Comparison of ENCODE assay signal across 23 cellular contexts in the genomic region with DNA sequence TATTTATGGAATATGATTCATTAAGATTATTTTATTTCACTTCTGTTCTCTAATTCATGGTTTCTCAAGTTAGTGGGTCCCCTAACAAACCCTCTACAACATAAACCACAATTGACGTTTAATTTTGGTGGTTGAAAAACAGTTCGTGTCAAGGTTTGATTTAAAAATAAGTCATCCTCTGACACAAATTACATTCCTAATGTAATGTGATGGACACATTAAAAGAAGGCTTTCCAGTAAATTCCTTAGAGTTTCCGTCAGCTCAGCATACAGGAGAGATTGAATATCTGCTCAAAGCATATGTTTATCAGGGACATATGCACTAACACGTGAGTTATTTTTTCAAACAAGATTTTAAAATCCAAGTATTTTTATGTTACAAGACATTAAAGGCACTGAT.
A peak's percentile ranks its signal among the peaks of the same experiment; 100 is the strongest.
DNase-seq lines count a peak whose midpoint lies in the region; ATAC-seq and TF ChIP-seq lines count a peak whose summit lies in the region.
"Had no signal": no experiment of that assay in that cellular context is flagged by ENCODE, and none has a peak within 500 bp of the region (broad histone marks: within the 10 kb centered on the region; RNA-seq: fewer than 3 reads in every experiment).

No MANE protein-coding gene starts in this region.

- ATAC-seq in upper lobe of left lung (ENCODE audit: low FRiP score in 2 of 2): no peak
- ATAC-seq: GM12878 had no signal

- H3K4me3 ChIP-seq in adipocyte (ENCODE audit: low read length) (no peak overlapping the region), upper lobe of left lung (no peak overlapping the region)
- H3K4me3 ChIP-seq: BLaER1, GM12878 had no signal

- H3K9me3 Mint-ChIP-seq in mesothelial cell of epicardium: peaks cover 17% of the 10 kb centered on the region

- no peak overlapping the region for H3K4me3 Mint-ChIP-seq in mesothelial cell of epicardium
- H3K4me3 Mint-ChIP-seq: CD14-positive monocyte; CD4-positive, alpha-beta memory T cell; CD4-positive, CD25-positive, alpha-beta regulatory T cell; CD8-positive, alpha-beta memory T cell had no signal

- H3K27ac Mint-ChIP-seq in mesothelial cell of epicardium: peak overlapping the region; percentile 48
- H3K27ac Mint-ChIP-seq: CD14-positive monocyte; CD4-positive, alpha-beta memory T cell; CD4-positive, CD25-positive, alpha-beta regulatory T cell; CD8-positive, alpha-beta memory T cell had no signal

- H3K4me1 Mint-ChIP-seq in mesothelial cell of epicardium: peaks cover 11% of the 10 kb centered on the region
- H3K4me1 Mint-ChIP-seq: CD14-positive monocyte; CD4-positive, alpha-beta memory T cell; CD4-positive, CD25-positive, alpha-beta regulatory T cell; CD8-positive, alpha-beta memory T cell had no signal

- TF ChIP-seq EP300 in upper lobe of left lung (IDR thresholded peaks at IDR 0.05): no peak

- H3K4me1 ChIP-seq in adipocyte (ENCODE audit: control insufficient read depth, insufficient read depth, low read length): no peaks in the 10 kb centered on the region
- H3K4me1 ChIP-seq in upper lobe of left lung: no peaks in the 10 kb centered on the region
- H3K4me1 ChIP-seq: BE2C, BLaER1 had no signal

- H3K9me3 ChIP-seq in adipocyte (ENCODE audit: control insufficient read depth, low read length) (peaks cover 8% of the 10 kb centered on the region), upper lobe of left lung (peaks cover 0 to 6% (median 0%) of the 10 kb centered on the region in 4 donors)
- H3K9me3 ChIP-seq: BE2C, BLaER1 had no signal

- peak; percentile 15 for DNase-seq in adipocyte (ENCODE audit: low read depth)
- DNase-seq in mesothelial cell of epicardium (ENCODE audit: low spot score in 2 of 2, unreplicated experiment in 2 of 2): no peak
- no peak for DNase-seq in GM10248 (ENCODE audit: extremely low spot score)
- no peak for DNase-seq in NCI-H69 (lab: John Stamatoyannopoulos, UW)
- DNase-seq in upper lobe of left lung: no peak
- DNase-seq: 8988T; ACHN; BE2C; C1 segment of cervical spinal cord; CD4-positive, alpha-beta memory T cell; CD4-positive, CD25-positive, alpha-beta regulatory T cell; CD8-positive, alpha-beta memory T cell; COR-L47; DMS 273 treated with DMSO at 0.1 percent for 48 hours; DMS153; DMS53; DMS79; DND-41; EL; GDM1 had no signal

- no peaks in the 10 kb centered on the region for H3K27me3 Mint-ChIP-seq in mesothelial cell of epicardium (ENCODE audit: low read depth)
- H3K27me3 Mint-ChIP-seq: CD4-positive, alpha-beta memory T cell; CD4-positive, CD25-positive, alpha-beta regulatory T cell; CD8-positive, alpha-beta memory T cell had no signal

- TF ChIP-seq POLR2A in upper lobe of left lung (IDR thresholded peaks at IDR 0.05): no peak

- POLR2A ChIA-PET in GM10248 (lab: Yijun Ruan, JAX): no interaction called here

- 82 to 86% methylated on average over 4 of the region's 4 CpGs for WGBS in upper lobe of left lung, 2 donors

- peaks cover 3% of the 10 kb centered on the region for H3K36me3 Mint-ChIP-seq in mesothelial cell of epicardium
- H3K36me3 Mint-ChIP-seq: CD14-positive monocyte; CD4-positive, alpha-beta memory T cell; CD4-positive, CD25-positive, alpha-beta regulatory T cell; CD8-positive, alpha-beta memory T cell had no signal

- no peak for TF ChIP-seq CTCF in mesothelial cell of epicardium (IDR thresholded peaks at IDR 0.05; ENCODE audit: unreplicated experiment)
- TF ChIP-seq CTCF in GM10248 (IDR thresholded peaks at IDR 0.05; ENCODE audit: control extremely low read depth, extremely low read depth, low read depth, missing control alignments): no peak
- no peak for TF ChIP-seq CTCF in upper lobe of left lung (IDR thresholded peaks at IDR 0.05)

- no peak overlapping the region for H3K9ac ChIP-seq in adipocyte (ENCODE audit: low read length)
- H3K9ac ChIP-seq: BLaER1 had no signal

- H3K27me3 ChIP-seq in adipocyte (replicated peaks; ENCODE audit: control insufficient read depth, insufficient read depth, low read length) (peaks cover 4% of the 10 kb centered on the region), upper lobe of left lung (no peaks in the 10 kb centered on the region)
- H3K27me3 ChIP-seq: BE2C, BLaER1 had no signal

- CTCF ChIA-PET in GM10248 (lab: Yijun Ruan, JAX): no interaction called here

- no peak overlapping the region for H3K27ac ChIP-seq in upper lobe of left lung
- H3K27ac ChIP-seq: BLaER1 had no signal

- no peaks in the 10 kb centered on the region for H3K36me3 ChIP-seq in adipocyte (ENCODE audit: control insufficient read depth, insufficient read depth, low read length, severe bottlenecking)
- no peaks in the 10 kb centered on the region for H3K36me3 ChIP-seq in upper lobe of left lung
- H3K36me3 ChIP-seq: BE2C, BLaER1 had no signal
